Comparison of ENCODE assay signal across 8 cellular contexts in the genomic region with DNA sequence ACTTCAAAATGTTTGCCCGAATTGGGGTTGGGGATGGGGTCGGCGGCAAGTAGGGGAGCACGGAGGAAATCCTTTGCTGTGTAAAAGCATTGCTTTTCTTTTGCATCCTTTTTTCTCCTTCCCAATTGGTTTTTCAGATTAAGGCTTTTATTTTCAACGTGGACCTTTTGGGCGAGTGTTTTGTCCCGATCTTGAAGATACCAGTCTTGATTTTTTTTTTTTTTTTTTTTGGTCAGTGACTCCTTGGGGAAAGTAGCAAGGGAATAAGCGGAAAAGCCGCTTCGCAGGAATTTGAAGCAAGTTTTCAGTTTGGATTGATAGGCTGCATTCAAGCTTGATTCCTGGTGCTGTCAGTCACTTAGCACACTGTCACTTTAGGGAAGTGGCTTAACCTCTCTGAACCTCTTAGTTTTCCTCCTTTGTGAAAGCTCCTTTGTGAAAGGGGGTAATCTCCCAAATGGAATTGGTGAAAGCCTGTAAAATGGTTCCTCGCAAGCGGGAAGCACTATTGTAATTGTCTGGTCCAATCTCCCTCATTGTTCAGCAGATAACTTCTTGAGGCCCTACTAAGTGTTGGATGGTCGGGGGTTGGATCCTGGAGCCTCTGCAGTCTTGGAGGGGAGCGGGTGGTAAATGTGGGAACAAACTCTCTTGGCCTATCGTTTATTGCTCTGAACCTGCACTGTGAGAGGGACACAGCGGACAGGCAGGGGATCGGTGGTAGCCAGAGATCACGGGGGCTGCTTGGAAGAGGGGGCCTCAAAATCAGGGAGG. TPM values are rescaled to one million over a fixed set of nuclear protein-coding genes. Genes with fewer than 3 reads are reported as not detected.
DNase-seq lines count a peak whose midpoint lies in the region; TF ChIP-seq lines count a peak whose summit lies in the region.

No MANE protein-coding gene starts in this region.

- H3K36me3 ChIP-seq in SK-N-MC (ENCODE audit: insufficient read depth, low read length) (peaks cover 13% of the 10 kb centered on the region; the same call in 1 of the 2 replicates), fibroblast of lung (ENCODE audit: control insufficient read depth, insufficient read depth, low read length) (peaks cover 1% of the 10 kb centered on the region), rectal smooth muscle tissue (ENCODE audit: control insufficient read depth, insufficient read depth, low read length) (peaks cover 2% of the 10 kb centered on the region)

- peak overlapping the region; percentile 100 for H3K4me3 ChIP-seq in SK-N-MC
- H3K4me3 ChIP-seq in fibroblast of lung (replicated peaks in 1 of 4; ENCODE audit: control extremely low read depth in 1 of 4, insufficient read depth in 1 of 4, low read depth in 3 of 4, low read length in 4 of 4) = peak overlapping the region; percentile 88 to 96 (median 91)
- H3K4me3 ChIP-seq in rectal smooth muscle tissue (ENCODE audit: low read length) = peak overlapping the region; percentile 89

- no peaks in the 10 kb centered on the region for H3K9me3 ChIP-seq in SK-N-MC (ENCODE audit: low read depth, low read length)
- H3K9me3 ChIP-seq in fibroblast of lung (ENCODE audit: control insufficient read depth, insufficient read depth, low read depth, low read length) = no peaks in the 10 kb centered on the region

- TF ChIP-seq CTCF in fibroblast of lung (conservative IDR thresholded peaks at IDR 0.05 in 1 of 2, IDR thresholded peaks at IDR 0.05 in 1 of 2; ENCODE audit: low read depth in 1 of 2, low read length in 2 of 2) = no peak

- H4K20me1 ChIP-seq in fibroblast of lung (ENCODE audit: control insufficient read depth, extremely low read depth, insufficient read depth, low read length) = no peaks in the 10 kb centered on the region

- H3K27me3 ChIP-seq in fibroblast of lung (ENCODE audit: control insufficient read depth, insufficient read depth, low read length) (no peaks in the 10 kb centered on the region), rectal smooth muscle tissue (ENCODE audit: control insufficient read depth, insufficient read depth, low read length) (no peaks in the 10 kb centered on the region)

- peak; percentile 10 for DNase-seq in SKM-1 treated with dmso at 0.1 percent for 144 hours (lab: John Stamatoyannopoulos, UW; ENCODE audit: unreplicated experiment)
- no peak for DNase-seq in SKM-1 (lab: John Stamatoyannopoulos, UW; ENCODE audit: unreplicated experiment)
- no peak for DNase-seq in SK-N-MC (ENCODE audit: low read depth, low spot score)
- DNase-seq in fibroblast of lung (ENCODE audit: low read depth in 2 of 2) = peak in 1 of 2 donors; percentile 25
- no peak for DNase-seq in NCI-H774 (lab: John Stamatoyannopoulos, UW)
- DNase-seq in islet precursor cell = no peak
- DNase-seq in DMS 273 (lab: John Stamatoyannopoulos, UW; ENCODE audit: unreplicated experiment) = no peak

- H3K9ac ChIP-seq in SK-N-MC (ENCODE audit: insufficient read length) (peak overlapping the region; percentile 100), fibroblast of lung (ENCODE audit: insufficient read depth, low read length) (peak overlapping the region; percentile 83), rectal smooth muscle tissue (ENCODE audit: low read length) (peak overlapping the region; percentile 19)

- peaks cover 56% of the 10 kb centered on the region for H3K79me2 ChIP-seq in fibroblast of lung (ENCODE audit: control insufficient read depth, insufficient read depth, low read length)

- peak overlapping the region; percentile 96 for H3K27ac ChIP-seq in SK-N-MC
- H3K27ac ChIP-seq in fibroblast of lung (ENCODE audit: insufficient read depth, low read length) = peak overlapping the region; percentile 79
- peak overlapping the region; percentile 77 for H3K27ac ChIP-seq in rectal smooth muscle tissue (ENCODE audit: low read depth, low read length)

- peak overlapping the region; percentile 49 for H3K4me2 ChIP-seq in fibroblast of lung (ENCODE audit: extremely low read depth, insufficient read depth, low read length)

- peak overlapping the region; percentile 39 for H2AFZ ChIP-seq in fibroblast of lung (ENCODE audit: low read length)

- H3K4me1 ChIP-seq in fibroblast of lung (ENCODE audit: control insufficient read depth, extremely low read depth, insufficient read depth, low read length) = no peaks in the 10 kb centered on the region
- peaks cover 5% of the 10 kb centered on the region for H3K4me1 ChIP-seq in rectal smooth muscle tissue (ENCODE audit: control insufficient read depth, insufficient read depth, low read length)

RNA-seq across cellular contexts. Expression of a gene that starts 1.1 kb away (rescaled TPM):
- total RNA-seq in fibroblast of lung = 35.7 and 61.1 TPM in 2 replicates
- 28.1 and 53.1 TPM in 2 replicates for polyA plus RNA-seq in fibroblast of lung
- 70.1 and 109 TPM in 2 replicates for polyA plus RNA-seq in fibroblast of lung (2012)
- 168 and 225 TPM in 2 replicates for polyA minus RNA-seq in fibroblast of lung (ENCODE audit: low replicate concordance)

RNA-seq across cellular contexts. Expression of a gene that starts 33.3 kb away (rescaled TPM):
- 27.7 and 29.2 TPM in 2 replicates for total RNA-seq in fibroblast of lung
- 7.0 and 8.1 TPM in 2 replicates for polyA plus RNA-seq in fibroblast of lung
- 13.8 and 17.2 TPM in 2 replicates for polyA plus RNA-seq in fibroblast of lung (2012)
- 6.5 and 9.0 TPM in 2 replicates for polyA minus RNA-seq in fibroblast of lung (ENCODE audit: low replicate concordance)

RNA-seq across cellular contexts. Expression of a gene that starts 33.5 kb away (rescaled TPM):
- total RNA-seq in fibroblast of lung = 83.7 and 118 TPM in 2 replicates
- polyA plus RNA-seq in fibroblast of lung = 31.6 and 41.5 TPM in 2 replicates
- polyA plus RNA-seq in fibroblast of lung (2012) = 59.6 and 61.4 TPM in 2 replicates
- 67.4 and 81.6 TPM in 2 replicates for polyA minus RNA-seq in fibroblast of lung (ENCODE audit: low replicate concordance)

Comparison
In these comparisons a context has a peak if more than half of its experiments do, and no peak if none do; other contexts are left out.
1. H3K9ac ChIP-seq: peak in every context shown above with its lines; median percentile 100 in SK-N-MC; 83 in fibroblast of lung; 19 in rectal smooth muscle tissue.